35 cellular contexts compared by ENCODE assay signal in genomic region chr11:34548278-34548677, GRCh38. TPM values are rescaled to one million over a fixed set of nuclear protein-coding genes. Genes with fewer than 3 reads are reported as not detected.
"Had no signal": no experiment of that assay in that cellular context is flagged by ENCODE, and none has a peak within 500 bp of the region (broad histone marks: within the 10 kb centered on the region; RNA-seq: fewer than 3 reads in every experiment).

No MANE protein-coding gene starts in this region.

- H3K36me3 Mint-ChIP-seq: immature natural killer cell; mesothelial cell of epicardium; naive B cell; natural killer cell treated with Interleukin-12 subunit alpha and Interleukin-12 subunit beta and Interleukin-15 and Interleukin-18, amount 100 ng/mL, for 72 hours; type B pancreatic cell had no signal

- H3K27ac Mint-ChIP-seq: effector memory CD8-positive, alpha-beta T cell; immature natural killer cell; mesothelial cell of epicardium; naive B cell; natural killer cell treated with Interleukin-12 subunit alpha and Interleukin-12 subunit beta and Interleukin-15 and Interleukin-18, amount 100 ng/mL, for 72 hours had no signal

- H3K27ac ChIP-seq: esophagus squamous epithelium, heart right ventricle, prostate gland, right atrium auricular region, stomach, tibial artery had no signal

- DNase-seq: cortex of kidney; effector memory CD8-positive, alpha-beta T cell; erythroblast; esophagus squamous epithelium; foreskin melanocyte; glutamatergic neuron; heart right ventricle; hippocampal formation; immature natural killer cell; islet precursor cell; kidney glomerular epithelial cell; left colon; left ventricle myocardium superior; mesenchymal stem cell; mucosa of descending colon; naive B cell; stimulated activated CD4-positive, alpha-beta T cell treated with anti-CD3 and anti-CD28 coated beads, Interleukin-12 subunit alpha, Interleukin-12 subunit beta, amount 100 ng/mL, for 4 hours; stimulated activated CD4-positive, alpha-beta T cell treated with anti-CD3 and anti-CD28 coated beads, Interleukin-1b, Interleukin-23, amount 100 ng/mL, for 48 hours; stimulated activated CD4-positive, alpha-beta T cell treated with anti-CD3 and anti-CD28 coated beads, Interleukin-4, amount 100 ng/mL, for 1 hour; stimulated activated CD8-positive, alpha-beta memory T cell treated with anti-CD3 and anti-CD28 coated beads, Interleukin-4, amount 100 ng/mL, for 48 hours; stimulated activated naive CD4-positive, alpha-beta T cell treated with Interleukin-2 at 50 U/mL for 16 hours; stomach; tibial artery had no signal

- H3K36me3 ChIP-seq: esophagus squamous epithelium, heart right ventricle, prostate gland, right atrium auricular region, stomach, tibial artery had no signal

- H3K4me3 ChIP-seq: esophagus squamous epithelium, heart right ventricle, mucosa of descending colon, prostate gland, right atrium auricular region, smooth muscle cell, stomach, tibial artery had no signal

- H3K4me2 ChIP-seq: smooth muscle cell had no signal

- H3K4me1 ChIP-seq: prostate gland, right atrium auricular region, stomach, tibial artery had no signal

- H3K27me3 ChIP-seq: right atrium auricular region, stomach, tibial artery had no signal

- H3K4me3 Mint-ChIP-seq: effector memory CD8-positive, alpha-beta T cell; immature natural killer cell; mesothelial cell of epicardium; naive B cell; natural killer cell treated with Interleukin-12 subunit alpha and Interleukin-12 subunit beta and Interleukin-15 and Interleukin-18, amount 100 ng/mL, for 72 hours; neural crest cell; type B pancreatic cell had no signal

- ATAC-seq: effector memory CD8-positive, alpha-beta T cell; heart right ventricle; left colon; left ventricle myocardium superior; mucosa of descending colon; sciatic nerve had no signal

- H3K9me3 ChIP-seq: esophagus squamous epithelium, heart right ventricle, mucosa of descending colon, prostate gland, right atrium auricular region, stomach, tibial artery had no signal

- H3K4me1 Mint-ChIP-seq: immature natural killer cell, mesothelial cell of epicardium, naive B cell had no signal

- H3K9me3 Mint-ChIP-seq: effector memory CD8-positive, alpha-beta T cell; immature natural killer cell; naive B cell; natural killer cell treated with Interleukin-12 subunit alpha and Interleukin-12 subunit beta and Interleukin-15 and Interleukin-18, amount 100 ng/mL, for 72 hours; neural crest cell; type B pancreatic cell had no signal

RNA-seq across cellular contexts. Expression of gene ELF5, which starts 34.7 kb away (rescaled TPM):
- total RNA-seq: dermis microvascular lymphatic vessel endothelial cell; heart right ventricle; left colon; left ventricle myocardium superior; lung microvascular endothelial cell; mucosa of descending colon; natural killer cell treated with Interleukin-12 subunit alpha and Interleukin-12 subunit beta and Interleukin-15 and Interleukin-18, amount 100 ng/mL, for 72 hours; neural crest cell; osteoblast; right atrium auricular region; sciatic nerve; subcutaneous adipose tissue had no signal
- polyA plus RNA-seq: heart right ventricle, immature natural killer cell, smooth muscle cell had no signal
